Comparison of ENCODE assay signal across 8 cellular contexts in the genomic region with DNA sequence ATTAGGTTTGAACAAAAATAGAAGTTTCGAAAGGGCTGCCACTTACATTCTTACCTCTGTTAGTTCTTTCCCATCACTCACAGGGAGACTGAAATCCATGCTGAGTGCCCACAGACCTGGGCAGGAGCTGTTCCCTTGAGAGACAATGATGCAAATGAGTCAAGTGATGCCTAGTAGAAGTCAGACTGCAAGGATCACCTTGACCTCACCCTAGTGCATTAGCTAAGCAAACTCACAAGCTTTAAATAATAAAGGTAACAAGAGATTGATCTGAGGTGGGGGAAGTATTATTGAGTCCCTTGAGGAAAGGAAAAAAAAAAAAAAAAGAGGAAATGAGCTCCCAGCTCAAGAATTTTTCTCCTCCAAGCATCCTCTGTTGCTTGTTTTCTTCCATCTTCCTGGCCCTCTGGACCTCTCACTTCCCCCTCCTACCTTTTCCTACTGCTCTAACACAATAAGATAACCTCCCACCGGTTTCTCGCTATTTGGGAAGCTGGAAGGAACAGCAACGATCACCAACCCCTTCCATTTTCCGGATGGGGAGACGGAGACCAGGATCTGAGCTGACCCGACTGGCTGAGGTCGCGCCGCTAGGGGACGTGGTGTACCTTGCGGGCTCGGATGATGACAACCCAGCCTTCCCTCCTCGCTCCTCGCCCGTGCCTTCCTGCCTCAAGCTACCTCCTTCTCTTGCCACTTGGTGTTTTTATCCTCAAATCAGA. TPM values are rescaled to one million over a fixed set of nuclear protein-coding genes. Genes with fewer than 3 reads are reported as not detected.
DNase-seq lines count a peak whose midpoint lies in the region; ATAC-seq and TF ChIP-seq lines count a peak whose summit lies in the region.

No MANE protein-coding gene starts in this region.

- no peak overlapping the region for H2BK5ac ChIP-seq in trophoblast cell (ENCODE audit: low read depth, low read length, poor library complexity)

- H4K8ac ChIP-seq in trophoblast cell (ENCODE audit: low read depth, low read length) = no peak overlapping the region

- peaks cover 16% of the 10 kb centered on the region for H3K27me3 Mint-ChIP-seq in glutamatergic neuron (ENCODE audit: unreplicated experiment)

- H3K18ac ChIP-seq in trophoblast cell (ENCODE audit: low read length) = no peak overlapping the region

- peaks cover 9% of the 10 kb centered on the region for H3K79me1 ChIP-seq in trophoblast cell (ENCODE audit: low read length)

- no peaks in the 10 kb centered on the region for H3K36me3 Mint-ChIP-seq in glutamatergic neuron (ENCODE audit: unreplicated experiment)

- H3K9me3 Mint-ChIP-seq in glutamatergic neuron (ENCODE audit: unreplicated experiment) = peaks cover 3% of the 10 kb centered on the region

- peak overlapping the region; percentile 30 for H3K4me3 Mint-ChIP-seq in glutamatergic neuron (ENCODE audit: unreplicated experiment)

- H3K36me3 ChIP-seq in trophoblast cell (ENCODE audit: control insufficient read depth in 1 of 2, insufficient read depth in 2 of 2, low read length in 2 of 2) = no peaks in the 10 kb centered on the region

- H3K4me2 ChIP-seq in trophoblast cell (ENCODE audit: low read length) = peak overlapping the region; percentile 100

- no peak overlapping the region for H3K9ac ChIP-seq in trophoblast cell (ENCODE audit: low read length)

- no peak overlapping the region for H2BK120ac ChIP-seq in trophoblast cell (ENCODE audit: insufficient read depth, low read length, poor library complexity)

- H3K27ac ChIP-seq in trophoblast cell (ENCODE audit: low read depth, low read length) = no peak overlapping the region

- H3K4me3 ChIP-seq in trophoblast cell (ENCODE audit: low read depth, low read length) = no peak overlapping the region

- peaks cover 4 to 7% of the 10 kb centered on the region in 2 experiments for H3K4me1 ChIP-seq in trophoblast cell (ENCODE audit: control insufficient read depth in 1 of 2, insufficient read depth in 2 of 2, low read length in 2 of 2)

- H3K4me1 Mint-ChIP-seq in glutamatergic neuron (ENCODE audit: low read depth, unreplicated experiment) = peaks cover 2% of the 10 kb centered on the region

- H2AFZ ChIP-seq in trophoblast cell (ENCODE audit: insufficient read depth, low read length, poor library complexity) = no peak overlapping the region

- DNase-seq in SK-MEL-5 (ENCODE audit: low read depth, low spot score) = peak; percentile 23
- peak; percentile 61 for DNase-seq in glutamatergic neuron
- DNase-seq in trophoblast cell = peak in 1 of 2 donors; percentile 6
- DNase-seq in activated naive CD4-positive, alpha-beta T cell treated with anti-CD3 and anti-CD28 coated beads, Interleukin-2, amount 50 U/mL, for 16 hours = no peak

- H4K12ac ChIP-seq in trophoblast cell (ENCODE audit: low read depth, low read length) = no peak overlapping the region

- no peak overlapping the region for H3K23ac ChIP-seq in trophoblast cell (ENCODE audit: low read length)

- H2AK5ac ChIP-seq in trophoblast cell (ENCODE audit: low read length) = no peak overlapping the region

- no peaks in the 10 kb centered on the region for H3K9me3 ChIP-seq in trophoblast cell (ENCODE audit: insufficient read depth, low read depth, low read length)

- H2BK12ac ChIP-seq in trophoblast cell (ENCODE audit: low read length) = no peak overlapping the region

- ATAC-seq in GM21390 (IDR thresholded peaks at IDR 0.05; ENCODE audit: unreplicated experiment) = no peak
- ATAC-seq in GM19463 (IDR thresholded peaks at IDR 0.05; ENCODE audit: unreplicated experiment) = no peak
- ATAC-seq in GM21367 (IDR thresholded peaks at IDR 0.05; ENCODE audit: unreplicated experiment) = no peak

- H3K4ac ChIP-seq in trophoblast cell (ENCODE audit: low read depth, low read length) = no peak overlapping the region

- peaks cover 6% of the 10 kb centered on the region for H3K79me2 ChIP-seq in trophoblast cell (ENCODE audit: control insufficient read depth, insufficient read depth, low read length, poor library complexity)

- no peak overlapping the region for H3K27ac Mint-ChIP-seq in glutamatergic neuron (ENCODE audit: unreplicated experiment)

- peak; percentile 27 for TF ChIP-seq CTCF in GM12873 (IDR thresholded peaks at IDR 0.05; ENCODE audit: insufficient read depth, low read depth, low read length, missing control alignments)
- TF ChIP-seq CTCF in glutamatergic neuron (IDR thresholded peaks at IDR 0.05; ENCODE audit: partially characterized antibody, unreplicated experiment) = peak; percentile 29

- no peak overlapping the region for H4K91ac ChIP-seq in trophoblast cell (ENCODE audit: low read depth, low read length)

- no CpG with 5 or more reads among the region's 16 CpGs for WGBS in trophoblast cell (ENCODE audit: extremely low coverage, insufficient coverage, insufficient read length)

- no peaks in the 10 kb centered on the region for H3K27me3 ChIP-seq in trophoblast cell (ENCODE audit: insufficient read depth, low read length)

- in situ Hi-C loops in SK-MEL-5 (cut with HindIII; ENCODE audit: low pct_unique_long_range_greater_than_20kb, low sequenced_read_pairs) = no loop called here

- no peak overlapping the region for H3K14ac ChIP-seq in trophoblast cell (ENCODE audit: low read length)

RNA-seq across cellular contexts. Expression of gene LPAR1, which starts 2.0 kb away (rescaled TPM):
- 0.11 TPM in 1 of 2 replicates, not detected in the other for total RNA-seq in SK-MEL-5 (2014; rRNA removed; shearing (Covaris generic))
- polyA plus RNA-seq in SK-MEL-5 (2015; cell fraction: cytosol; rRNA removed) = 0.08 and 0.11 TPM in 2 replicates
- 0.11 and 0.16 TPM in 2 replicates for polyA plus RNA-seq in SK-MEL-5 (2015; cell fraction: nucleus; rRNA removed)
- 0.56 TPM for total RNA-seq in glutamatergic neuron (ENCODE audit: unreplicated experiment)
- 4.9 and 5.2 TPM in 2 replicates for polyA plus RNA-seq in trophoblast cell (2013)
